Comparison of ENCODE assay signal across 32 cellular contexts in genomic region chr15:43255376-43255775, GRCh38. TPM values are rescaled to one million over a fixed set of nuclear protein-coding genes. Genes with fewer than 3 reads are reported as not detected.
"Had no signal": no experiment of that assay in that cellular context is flagged by ENCODE, and none has a peak within 500 bp of the region (broad histone marks: within the 10 kb centered on the region; RNA-seq: fewer than 3 reads in every experiment).

No MANE protein-coding gene starts in this region.

- H3K27me3 ChIP-seq: colonic mucosa, esophagus squamous epithelium, left lung, sigmoid colon, tibial nerve, upper lobe of left lung had no signal

- DNase-seq: colonic mucosa; dermis blood vessel endothelial cell; effector memory CD4-positive, alpha-beta T cell; erythroblast; esophagus squamous epithelium; foreskin melanocyte; glutamatergic neuron; heart right ventricle; hippocampal formation; left cardiac atrium; left lung; mesenchymal stem cell; naive thymus-derived CD8-positive, alpha-beta T cell; nephron progenitor cell; nucleus accumbens; psoas muscle; right cardiac atrium; sigmoid colon; stimulated activated CD4-positive, alpha-beta T cell treated with anti-CD3 and anti-CD28 coated beads, Interleukin-2, amount 100 ng/mL, for 24 hours; stimulated activated CD4-positive, alpha-beta T cell treated with anti-CD3 and anti-CD28 coated beads, Interleukin-4, amount 100 ng/mL, for 24 hours; stimulated activated naive B cell treated with anti-CD40 and anti-IgM and Interleukin-4, amounts not matched to agents 10 μg/mL and 1 μg/mL and 100 μg/mL, for 72 hours; upper lobe of left lung had no signal

- H3K9me3 ChIP-seq: colonic mucosa, esophagus squamous epithelium, heart right ventricle, left lung, psoas muscle, sigmoid colon, thoracic aorta, tibial nerve, upper lobe of left lung had no signal

- H3K4me3 Mint-ChIP-seq: naive thymus-derived CD8-positive, alpha-beta T cell; nephron progenitor cell; stimulated activated naive CD8-positive, alpha-beta T cell treated with anti-CD3 and anti-CD28 coated beads, Interleukin-15, Interleukin-2, amounts not matched to agents 100 ng/mL and 50 ng/mL, for 24 hours had no signal

- H3K36me3 Mint-ChIP-seq: naive thymus-derived CD8-positive, alpha-beta T cell; stimulated activated naive B cell treated with anti-CD40 and anti-IgM and Interleukin-4, amounts not matched to agents 10 μg/mL and 1 μg/mL and 100 μg/mL, for 72 hours had no signal

- H3K36me3 ChIP-seq: colonic mucosa, esophagus squamous epithelium, heart right ventricle, left lung, sigmoid colon, thoracic aorta, tibial nerve, upper lobe of left lung had no signal

- H3K9me3 Mint-ChIP-seq: naive thymus-derived CD8-positive, alpha-beta T cell; nephron progenitor cell; stimulated activated naive CD8-positive, alpha-beta T cell treated with anti-CD3 and anti-CD28 coated beads, Interleukin-15, Interleukin-2, amounts not matched to agents 100 ng/mL and 50 ng/mL, for 24 hours had no signal

- H3K27ac Mint-ChIP-seq: nephron progenitor cell; stimulated activated naive B cell treated with anti-CD40 and anti-IgM and Interleukin-4, amounts not matched to agents 10 μg/mL and 1 μg/mL and 100 μg/mL, for 72 hours; stimulated activated naive CD8-positive, alpha-beta T cell treated with anti-CD3 and anti-CD28 coated beads, Interleukin-15, Interleukin-2, amounts not matched to agents 100 ng/mL and 50 ng/mL, for 24 hours had no signal

- H3K4me1 ChIP-seq: colonic mucosa, left lung, psoas muscle, sigmoid colon, tibial nerve, upper lobe of left lung had no signal

- H3K4me3 ChIP-seq: colonic mucosa, esophagus squamous epithelium, heart right ventricle, left lung, psoas muscle, sigmoid colon, thoracic aorta, tibial nerve, upper lobe of left lung had no signal

- H3K27me3 Mint-ChIP-seq: stimulated activated naive CD8-positive, alpha-beta T cell treated with anti-CD3 and anti-CD28 coated beads, Interleukin-15, Interleukin-2, amounts not matched to agents 100 ng/mL and 50 ng/mL, for 24 hours had no signal

- ATAC-seq: heart right ventricle; left cardiac atrium; left lung; naive thymus-derived CD8-positive, alpha-beta T cell; psoas muscle; right cardiac atrium; stimulated activated naive B cell treated with anti-CD40 and anti-IgM and Interleukin-4, amounts not matched to agents 10 μg/mL and 1 μg/mL and 100 μg/mL, for 72 hours had no signal

- H3K4me1 Mint-ChIP-seq: nephron progenitor cell had no signal

- H3K27ac ChIP-seq: colonic mucosa, heart right ventricle, left lung, psoas muscle, sigmoid colon, thoracic aorta, tibial nerve, upper lobe of left lung had no signal

RNA-seq across cellular contexts. Expression of gene TGM5, which starts 11.4 kb away (rescaled TPM):
- total RNA-seq: colonic mucosa; dermis blood vessel endothelial cell; heart right ventricle; kidney epithelial cell; left cardiac atrium; left lung; lung microvascular endothelial cell; myocyte; naive thymus-derived CD8-positive, alpha-beta T cell; osteocyte; right cardiac atrium; skeletal muscle tissue; thoracic aorta; tibial nerve had no signal

RNA-seq across cellular contexts. Expression of gene EPB42, which starts 34.6 kb away (rescaled TPM):
- total RNA-seq: colonic mucosa; dermis blood vessel endothelial cell; esophagus squamous epithelium; kidney epithelial cell; left lung; lung microvascular endothelial cell; myocyte; naive thymus-derived CD8-positive, alpha-beta T cell; osteocyte; renal cortical epithelial cell; right cardiac atrium; sigmoid colon; thoracic aorta had no signal

RNA-seq across cellular contexts. Expression of gene TGM7, which starts 46.7 kb away (rescaled TPM):
- total RNA-seq: colonic mucosa; dermis blood vessel endothelial cell; heart right ventricle; kidney epithelial cell; left cardiac atrium; left lung; lower leg skin; lung microvascular endothelial cell; myocyte; naive thymus-derived CD8-positive, alpha-beta T cell; osteocyte; renal cortical epithelial cell; right cardiac atrium; sigmoid colon; skeletal muscle tissue; thoracic aorta; tibial nerve; upper lobe of left lung had no signal
